In genomic region chr10:24467605-24468004, GRCh38 we compare ENCODE assay signal across 15 cellular contexts.
A peak's percentile ranks its signal among the peaks of the same experiment; 100 is the strongest.
DNase-seq lines count a peak whose midpoint lies in the region; ATAC-seq and TF ChIP-seq lines count a peak whose summit lies in the region.
"Had no signal": no experiment of that assay in that cellular context is flagged by ENCODE, and none has a peak within 500 bp of the region (broad histone marks: within the 10 kb centered on the region; RNA-seq: fewer than 3 reads in every experiment).

No MANE protein-coding gene starts in this region.

- H3K27me3 ChIP-seq in body of pancreas, result no peaks in the 10 kb centered on the region
- H3K27me3 ChIP-seq in kidney epithelial cell (ENCODE audit: control insufficient read depth, insufficient read depth, low read length), result no peaks in the 10 kb centered on the region
- no peaks in the 10 kb centered on the region for H3K27me3 ChIP-seq in stomach

- H3K4me3 ChIP-seq in LNCaP clone FGC (ENCODE audit: low read depth, low read length) (peak overlapping the region; percentile 66), body of pancreas (no peak overlapping the region), kidney epithelial cell (ENCODE audit: low read depth, low read length) (peak overlapping the region; percentile 52), stomach (peak overlapping the region in 3 of 4 donors; percentile 29 to 35 (median 32))

- TF ChIP-seq CTCF in LNCaP clone FGC (IDR thresholded peaks at IDR 0.05; ENCODE audit: control insufficient read depth, extremely low read depth, insufficient read depth), result no peak
- no peak for TF ChIP-seq CTCF in body of pancreas (IDR thresholded peaks at IDR 0.05)
- no peak for TF ChIP-seq CTCF in kidney epithelial cell (IDR thresholded peaks at IDR 0.05; ENCODE audit: insufficient read depth, low read length, poor library complexity, severe bottlenecking)
- TF ChIP-seq CTCF in stomach (IDR thresholded peaks at IDR 0.05), result no peak

- intact Hi-C loops in body of pancreas (cut with DNase I) (no loop called here), stomach (cut with DNase I; ENCODE audit: low total_unique reads) (no loop called here)

- peaks cover 54% of the 10 kb centered on the region for H3K4me1 ChIP-seq in body of pancreas
- peaks cover 28 to 67% (median 43%) of the 10 kb centered on the region in 4 donors for H3K4me1 ChIP-seq in stomach

- ATAC-seq in body of pancreas (no peak), GM19455 (IDR thresholded peaks at IDR 0.05; ENCODE audit: unreplicated experiment) (no peak), GM19351 (IDR thresholded peaks at IDR 0.05; ENCODE audit: unreplicated experiment) (no peak), HG03442 (IDR thresholded peaks at IDR 0.05; ENCODE audit: unreplicated experiment) (no peak)
- ATAC-seq: CD8-positive, alpha-beta T cell; T-cell had no signal

- no peak for DNase-seq in LNCaP clone FGC (ENCODE audit: low read depth)
- no peak for DNase-seq in body of pancreas
- no peak for DNase-seq in kidney epithelial cell (ENCODE audit: low read depth)
- no peak for DNase-seq in stomach
- DNase-seq in retina, result no peak
- DNase-seq: activated CD4-positive, alpha-beta T cell treated with anti-CD3 and anti-CD28 coated beads, Interleukin-2, amount 50 U/mL, for 4 hours; activated gamma-delta T cell treated with Interleukin-2 at 50 U/mL for 16 hours; CD8-positive, alpha-beta T cell; cortex of kidney; Karpas-422; posterior cingulate gyrus; T-cell had no signal

- H3K27ac ChIP-seq in body of pancreas (peak overlapping the region; percentile 93 to 96 (median 95)), stomach (peak overlapping the region in 4 of 5 donors; percentile 84 to 96 (median 85))

- no peak for TF ChIP-seq EP300 in stomach (IDR thresholded peaks at IDR 0.05)

- H3K36me3 ChIP-seq in body of pancreas (replicated peaks in 1 of 2; ENCODE audit: insufficient read depth in 1 of 2, low read depth in 2 of 2) (no peaks in the 10 kb centered on the region), kidney epithelial cell (ENCODE audit: control insufficient read depth, insufficient read depth, low read length) (no peaks in the 10 kb centered on the region), stomach (peaks cover 0 to 7% (median 3%) of the 10 kb centered on the region in 4 donors)

- no peaks in the 10 kb centered on the region for H3K9me3 ChIP-seq in body of pancreas
- no peaks in the 10 kb centered on the region for H3K9me3 ChIP-seq in stomach

- TF ChIP-seq POLR2A in body of pancreas (IDR thresholded peaks at IDR 0.05) (no peak), stomach (IDR thresholded peaks at IDR 0.05) (no peak)

- 50 to 67% methylated on average over 2 of the region's 2 CpGs for WGBS in body of pancreas, 2 donors
- 43 to 53% (median 49%) methylated on average over 2 of the region's 2 CpGs for WGBS in stomach, 5 donors

Comparison
In these comparisons a context has a peak if more than half of its experiments do, and no peak if none do; other contexts are left out.
1. H3K4me3 ChIP-seq: peak in LNCaP clone FGC (single experiment), kidney epithelial cell (single experiment) and stomach (3 of 4); none in body of pancreas (0 of 2).